Comparison of ENCODE assay signal across 8 cellular contexts in genomic region chr2:197803033-197803444, GRCh38. TPM values are rescaled to one million over a fixed set of nuclear protein-coding genes. Genes with fewer than 3 reads are reported as not detected.
DNase-seq lines count a peak whose midpoint lies in the region; ATAC-seq, FAIRE-seq and TF ChIP-seq lines count a peak whose summit lies in the region.

No MANE protein-coding gene starts in this region.

- TF ChIP-seq CTCF in WI38 (IDR thresholded peaks at IDR 0.05; ENCODE audit: low read depth, low read length) (peak; percentile 51), pancreas (IDR thresholded peaks at IDR 0.05) (peak in 3 of 4 donors; percentile 11 to 55 (median 35))

- H3K27me3 ChIP-seq in pancreas: no peaks in the 10 kb centered on the region
- H3K27me3 ChIP-seq in MG63: peaks cover 33% of the 10 kb centered on the region

- H3K4me1 ChIP-seq in pancreas: peaks cover 0 to 5% (median 4%) of the 10 kb centered on the region in 3 donors

- TF ChIP-seq POLR2A in H54 (IDR thresholded peaks at IDR 0.05; ENCODE audit: low read depth, low read length): no peak

- DNase-seq in NCI-H2107 treated with DMSO at 0.1 percent for 48 hours (lab: John Stamatoyannopoulos, UW; ENCODE audit: unreplicated experiment) (peak; percentile 31), NCI-H2107 (lab: John Stamatoyannopoulos, UW) (no peak), H54 (ENCODE audit: insufficient read length, low spot score) (no peak), NCI-H1092 treated with DMSO at 0.1 percent for 48 hours (lab: John Stamatoyannopoulos, UW) (peak; percentile 51), foreskin melanocyte (peak; percentile 49), pancreas (peak in 1 of 6 donors; percentile 13), MG63 (no peak)

- ATAC-seq in pancreas: peak; percentile 28 to 78 (median 54)

- intact Hi-C loops in pancreas (cut with DNase I): loop anchor here in 2 of 3 donors (5.0 kb wide), 2 partner anchors 324 to 494 kb away; no protein-coding TSS in a partner anchor

- H3K4me3 ChIP-seq in WI38 (ENCODE audit: low read depth, low read length) (no peak overlapping the region), pancreas (no peak overlapping the region), MG63 (no peak overlapping the region)

- peak; percentile 66 for FAIRE-seq in H54 (lab: Jason Lieb, UNC)
- FAIRE-seq in pancreas (lab: Jason Lieb, UNC): no peak

- H3K36me3 ChIP-seq in pancreas (no peaks in the 10 kb centered on the region), MG63 (no peaks in the 10 kb centered on the region)

- H3K27ac ChIP-seq in pancreas: no peak overlapping the region

- H3K9me3 ChIP-seq in pancreas (no peaks in the 10 kb centered on the region), MG63 (no peaks in the 10 kb centered on the region)

- WGBS in pancreas, 2 donors: 4 to 11% methylated on average over 2 of the region's 2 CpGs

RNA-seq across cellular contexts. Expression of gene PLCL1, which starts 1.4 kb away (rescaled TPM):
- 1 to 10 TPM in 1 of 6 donors, under 1 TPM in 5; 0.41 to 1.5 (median 0.76) TPM for total RNA-seq in pancreas
- under 1 TPM; 0.38 to 0.85 TPM for polyA plus RNA-seq in pancreas
- total RNA-seq in MG63 (2014; rRNA removed; shearing (Covaris generic); ENCODE audit: low replicate concordance): not detected in 2 replicates

RNA-seq across cellular contexts. Expression of gene BOLL, which starts 17.9 kb away (rescaled TPM):
- not detected for total RNA-seq in pancreas
- polyA plus RNA-seq in pancreas: not detected
- total RNA-seq in MG63 (2014; rRNA removed; shearing (Covaris generic); ENCODE audit: low replicate concordance): not detected in 2 replicates

Comparison
In these comparisons a context has a peak if more than half of its experiments do, and no peak if none do; other contexts are left out.
1. DNase-seq: peak in NCI-H2107 treated with DMSO at 0.1 percent for 48 hours (single experiment), NCI-H1092 treated with DMSO at 0.1 percent for 48 hours (single experiment) and foreskin melanocyte (single experiment); none in NCI-H2107 (single experiment), H54 (single experiment) and MG63 (single experiment).